ENCODE assay signal across 28 cellular contexts in the genomic region with DNA sequence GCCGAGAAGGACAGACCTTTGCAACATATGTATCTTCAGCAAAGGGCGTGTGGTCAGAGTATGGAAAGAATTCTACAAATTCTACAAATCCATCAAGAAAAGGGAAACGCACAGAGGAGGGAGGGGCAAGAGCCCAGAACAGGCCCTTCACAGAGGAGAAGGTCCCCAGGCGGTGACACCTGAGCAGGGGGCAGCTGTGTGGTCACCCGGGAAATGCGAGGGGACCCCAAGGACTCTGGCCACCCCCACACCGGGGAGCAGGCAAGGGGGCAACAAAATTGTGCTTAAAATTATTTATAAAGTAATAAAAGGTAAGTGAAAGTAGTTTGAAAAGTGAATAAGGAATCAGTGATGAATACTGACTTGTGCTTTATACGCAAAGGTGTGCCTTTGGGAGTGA. TPM values are rescaled to one million over a fixed set of nuclear protein-coding genes. Genes with fewer than 3 reads are reported as not detected.
DNase-seq lines count a peak whose midpoint lies in the region; ATAC-seq, FAIRE-seq and TF ChIP-seq lines count a peak whose summit lies in the region.
"Had no signal": no experiment of that assay in that cellular context is flagged by ENCODE, and none has a peak within 500 bp of the region (broad histone marks: within the 10 kb centered on the region; RNA-seq: fewer than 3 reads in every experiment).

No MANE protein-coding gene starts in this region.

- H3K27ac ChIP-seq in RWPE2 (ENCODE audit: poor library complexity, severe bottlenecking) (no peak overlapping the region), kidney (ENCODE audit: low read depth in 2 of 2, low read length in 2 of 2) (no peak overlapping the region)
- H3K27ac ChIP-seq: adrenal gland, neural progenitor cell, right lobe of liver, thyroid gland had no signal

- ATAC-seq in left ventricle myocardium superior (no peak), left cardiac atrium (no peak), RWPE2 (ENCODE audit: low read depth) (no peak)
- ATAC-seq: gastrocnemius medialis, HepG2, right lobe of liver had no signal

- no peak for FAIRE-seq in kidney (lab: Jason Lieb, UNC)
- FAIRE-seq: GM12891, H54, HepG2 had no signal

- H3K36me3 Mint-ChIP-seq in type B pancreatic cell = peaks cover 4% of the 10 kb centered on the region
- H3K36me3 Mint-ChIP-seq: neural progenitor cell had no signal

- H3K9me3 ChIP-seq in RWPE2 (ENCODE audit: severe bottlenecking) (no peaks in the 10 kb centered on the region), kidney (ENCODE audit: control insufficient read depth in 1 of 2, low read length in 2 of 2) (no peaks in the 10 kb centered on the region)
- H3K9me3 ChIP-seq: adrenal gland, BE2C, gastrocnemius medialis, right lobe of liver, stomach, thyroid gland had no signal

- H3K36me3 ChIP-seq in RWPE2 (ENCODE audit: low read depth) (no peaks in the 10 kb centered on the region), kidney (ENCODE audit: control insufficient read depth in 1 of 2, insufficient read depth in 2 of 2, low read length in 2 of 2) (no peaks in the 10 kb centered on the region)
- H3K36me3 ChIP-seq: adrenal gland, BE2C, gastrocnemius medialis, neural progenitor cell, right lobe of liver had no signal

- in situ Hi-C loops in ACHN (cut with HindIII; ENCODE audit: low pct_ligation_motif_present, low pct_unique_long_range_greater_than_20kb, low sequenced_read_pairs) = no loop called here

- DNase-seq in left ventricle myocardium superior (peak; percentile 7), left cardiac atrium (no peak), RWPE2 (ENCODE audit: low spot score) (peak; percentile 29), kidney (peak; percentile 44), type B pancreatic cell (ENCODE audit: extremely low spot score, unreplicated experiment) (no peak), inferior parietal cortex (ENCODE audit: extremely low spot score) (no peak), ACHN (no peak)
- no peak for DNase-seq in activated naive CD4-positive, alpha-beta T cell treated with Interleukin-2 at 50 U/mL for 16 hours
- DNase-seq: activated T-cell treated with anti-CD3 and anti-CD28 coated beads, Interleukin-2, amount 50 U/mL, for 24 hours; adrenal gland; BE2C; cerebellar nuclear complex; DMS153; gastrocnemius medialis; hippocampal formation; Kasumi-1; NCI-H1436 treated with DMSO at 0.1 percent for 48 hours; NCI-H345; stimulated activated CD4-positive, alpha-beta T cell treated with anti-CD3 and anti-CD28 coated beads, Interleukin-12 subunit alpha, Interleukin-12 subunit beta, amount 100 ng/mL, for 4 hours; stimulated activated CD4-positive, alpha-beta T cell treated with anti-CD3 and anti-CD28 coated beads, Interleukin-2, amount 100 ng/mL, for 48 hours; stomach; thyroid gland had no signal

- no peak overlapping the region for H3K4me3 Mint-ChIP-seq in type B pancreatic cell
- H3K4me3 Mint-ChIP-seq: activated T-cell treated with anti-CD3 and anti-CD28 coated beads, Interleukin-2, amount 50 U/mL, for 24 hours; neural progenitor cell had no signal

- H3K27me3 ChIP-seq in RWPE2 (ENCODE audit: insufficient read depth, poor library complexity, severe bottlenecking) = no peaks in the 10 kb centered on the region
- H3K27me3 ChIP-seq: adrenal gland, BE2C, gastrocnemius medialis, neural progenitor cell, right lobe of liver, stomach, thyroid gland had no signal

- H3K9me3 Mint-ChIP-seq in type B pancreatic cell = no peaks in the 10 kb centered on the region
- H3K9me3 Mint-ChIP-seq: activated T-cell treated with anti-CD3 and anti-CD28 coated beads, Interleukin-2, amount 50 U/mL, for 24 hours; neural progenitor cell had no signal

- intact Hi-C loops in left ventricle myocardium superior (cut with micrococcal nuclease) (no loop called here), left cardiac atrium (cut with DNase I) (no loop called here), kidney (cut with DNase I) (no loop called here)

- TF ChIP-seq CTCF in RWPE2 (IDR thresholded peaks at IDR 0.05; ENCODE audit: poor library complexity, severe bottlenecking) (no peak), kidney (IDR thresholded peaks at IDR 0.05; ENCODE audit: borderline replicate concordance, extremely low read depth, insufficient read depth) (no peak), type B pancreatic cell (conservative IDR thresholded peaks at IDR 0.05) (no peak)

- no peaks in the 10 kb centered on the region for H3K4me1 Mint-ChIP-seq in type B pancreatic cell (ENCODE audit: unreplicated experiment)

- peak overlapping the region; percentile 60 for H3K27ac Mint-ChIP-seq in type B pancreatic cell
- H3K27ac Mint-ChIP-seq: activated T-cell treated with anti-CD3 and anti-CD28 coated beads, Interleukin-2, amount 50 U/mL, for 24 hours; neural progenitor cell; progenitor cell of endocrine pancreas had no signal

- peaks cover 3% of the 10 kb centered on the region for H3K4me1 ChIP-seq in RWPE2 (ENCODE audit: insufficient read depth, poor library complexity, severe bottlenecking)
- H3K4me1 ChIP-seq in kidney (ENCODE audit: control insufficient read depth in 1 of 2, insufficient read depth in 1 of 2, low read depth in 1 of 2, low read length in 2 of 2) = peaks cover 4 to 17% of the 10 kb centered on the region in 2 donors
- H3K4me1 ChIP-seq: BE2C, right lobe of liver had no signal

- no peak overlapping the region for H3K4me3 ChIP-seq in RWPE2 (ENCODE audit: severe bottlenecking)
- no peak overlapping the region for H3K4me3 ChIP-seq in kidney (ENCODE audit: low read length in 2 of 2)
- H3K4me3 ChIP-seq: adrenal gland, gastrocnemius medialis, neural progenitor cell, right lobe of liver, stomach, thyroid gland had no signal

- H3K27me3 Mint-ChIP-seq in type B pancreatic cell = no peaks in the 10 kb centered on the region
- H3K27me3 Mint-ChIP-seq: activated T-cell treated with anti-CD3 and anti-CD28 coated beads, Interleukin-2, amount 50 U/mL, for 24 hours; progenitor cell of endocrine pancreas had no signal

- no peak overlapping the region for H3K9ac ChIP-seq in kidney (ENCODE audit: low read length in 2 of 2)
- H3K9ac ChIP-seq: neural progenitor cell had no signal

RNA-seq across cellular contexts. Expression of gene NACC2, which starts 17.6 kb away (rescaled TPM):
- 39.1 TPM for total RNA-seq in left ventricle myocardium superior
- 10 to 100 TPM; 28.6 to 38.5 TPM for total RNA-seq in left cardiac atrium
- 30.9 TPM for total RNA-seq in kidney
- 7.1 TPM for polyA plus RNA-seq in kidney (ENCODE audit: insufficient read depth, low read depth, low replicate concordance)
- 9.3 and 15.1 TPM in 2 replicates for total RNA-seq in type B pancreatic cell (ENCODE audit: low replicate concordance)

RNA-seq across cellular contexts. Expression of gene TMEM250, which starts 41.2 kb away (rescaled TPM):
- total RNA-seq in left ventricle myocardium superior (16.6 TPM), left cardiac atrium (10 to 100 TPM; 21.6 to 23.4 TPM), kidney (33.1 TPM), type B pancreatic cell (ENCODE audit: low replicate concordance) (37.9 and 53.7 TPM in 2 replicates)
- 22.2 TPM for polyA plus RNA-seq in kidney (ENCODE audit: insufficient read depth, low read depth, low replicate concordance)

Comparison
In these comparisons a context has a peak if more than half of its experiments do, and no peak if none do; other contexts are left out.
1. DNase-seq: peak in left ventricle myocardium superior (single experiment), RWPE2 (single experiment) and kidney (single experiment); none in left cardiac atrium (single experiment), type B pancreatic cell (single experiment), activated naive CD4-positive, alpha-beta T cell treated with Interleukin-2 at 50 U/mL for 16 hours (single experiment), inferior parietal cortex (single experiment) and ACHN (single experiment).